22 cellular contexts compared by ENCODE assay signal in genomic region chr5:15170173-15170572, GRCh38.
A peak's percentile ranks its signal among the peaks of the same experiment; 100 is the strongest.
DNase-seq lines count a peak whose midpoint lies in the region; ATAC-seq, FAIRE-seq and TF ChIP-seq lines count a peak whose summit lies in the region.
"Had no signal": no experiment of that assay in that cellular context is flagged by ENCODE, and none has a peak within 500 bp of the region (broad histone marks: within the 10 kb centered on the region; RNA-seq: fewer than 3 reads in every experiment).

No MANE protein-coding gene starts in this region.

- DNase-seq in activated CD8-positive, alpha-beta T cell treated with anti-CD3 and anti-CD28 coated beads for 36 hours, result no peak
- no peak for DNase-seq in activated CD8-positive, alpha-beta T cell treated with anti-CD3 and anti-CD28 coated beads, Interleukin-2, amount 10 ng/mL, durations not matched to agents 7 days and 5 days
- no peak for DNase-seq in K562 (ENCODE audit: extremely low read depth in 1 of 4, low spot score in 3 of 4)
- no peak for DNase-seq in nephron progenitor cell
- DNase-seq in NCI-H1417 treated with DMSO at 0.1 percent for 48 hours (lab: John Stamatoyannopoulos, UW), result no peak
- DNase-seq: 8988T; ACHN; Caco-2; Calu3; CD4-positive, alpha-beta T cell; CD8-positive, alpha-beta T cell; DMS79 treated with DMSO at 0.1 percent for 48 hours; GF-D8 had no signal

- no peaks in the 10 kb centered on the region for H3K36me3 Mint-ChIP-seq in activated CD8-positive, alpha-beta T cell treated with anti-CD3 and anti-CD28 coated beads for 36 hours (ENCODE audit: low read depth)
- H3K36me3 Mint-ChIP-seq in activated CD8-positive, alpha-beta T cell treated with anti-CD3 and anti-CD28 coated beads, Interleukin-2, amount 10 ng/mL, durations not matched to agents 7 days and 5 days (ENCODE audit: low read depth), result no peaks in the 10 kb centered on the region
- H3K36me3 Mint-ChIP-seq in nephron progenitor cell (ENCODE audit: low read depth), result no peaks in the 10 kb centered on the region
- H3K36me3 Mint-ChIP-seq: CD8-positive, alpha-beta T cell had no signal

- no peak for TF ChIP-seq POLR2A in K562 (conservative IDR thresholded peaks at IDR 0.05)

- TF ChIP-seq CTCF in activated CD8-positive, alpha-beta T cell treated with anti-CD3 and anti-CD28 coated beads for 36 hours (IDR thresholded peaks at IDR 0.05), result peak; percentile 33
- no peak for TF ChIP-seq CTCF in HEK293 (tag by site-specific recombination; IDR thresholded peaks at IDR 0.05)
- no peak for TF ChIP-seq CTCF in K562 (IDR thresholded peaks at IDR 0.05 in 2 of 3, conservative IDR thresholded peaks at IDR 0.05 in 1 of 3; ENCODE audit: insufficient read depth in 2 of 3, low read depth in 1 of 3, low read length in 3 of 3)
- no peak for TF ChIP-seq CTCF in nephron progenitor cell (IDR thresholded peaks at IDR 0.05)

- CTCF ChIA-PET in activated CD8-positive, alpha-beta T cell treated with anti-CD3 and anti-CD28 coated beads for 36 hours (lab: Charles Lee), result no interaction called here
- CTCF ChIA-PET in activated CD8-positive, alpha-beta T cell treated with anti-CD3 and anti-CD28 coated beads, Interleukin-2, amount 10 ng/mL, durations not matched to agents 7 days and 5 days (lab: Charles Lee), result no interaction called here
- CTCF ChIA-PET in HEK293 (lab: Yijun Ruan, JAX) (no interaction called here), K562 (lab: Yijun Ruan, JAX; ENCODE audit: low intra/inter-chr PET ratio) (no interaction called here)

- no peaks in the 10 kb centered on the region for H3K9me3 ChIP-seq in HEK293 (ENCODE audit: control insufficient read depth, insufficient read depth, low read depth, low read length)
- H3K9me3 ChIP-seq in K562 (replicated peaks; ENCODE audit: control insufficient read depth, insufficient read depth, low read depth, low read length), result no peaks in the 10 kb centered on the region; the same call in 1 of the 2 replicates
- H3K9me3 ChIP-seq: Caco-2 had no signal

- H3K79me2 ChIP-seq in K562 (ENCODE audit: control insufficient read depth, insufficient read depth, low read length), result no peaks in the 10 kb centered on the region

- H3K4me2 ChIP-seq in K562 (ENCODE audit: insufficient read depth, low read length), result no peak overlapping the region
- H3K4me2 ChIP-seq: BLaER1 treated with 17β-estradiol and CSF1 and Interleukin-3, amounts not matched to agents 10 nM and 100 nM had no signal

- no peaks in the 10 kb centered on the region for H3K4me1 Mint-ChIP-seq in activated CD8-positive, alpha-beta T cell treated with anti-CD3 and anti-CD28 coated beads for 36 hours (ENCODE audit: low read depth)
- H3K4me1 Mint-ChIP-seq in activated CD8-positive, alpha-beta T cell treated with anti-CD3 and anti-CD28 coated beads, Interleukin-2, amount 10 ng/mL, durations not matched to agents 7 days and 5 days (ENCODE audit: low read depth), result no peaks in the 10 kb centered on the region
- no peaks in the 10 kb centered on the region for H3K4me1 Mint-ChIP-seq in nephron progenitor cell

- H3K4me3 Mint-ChIP-seq in activated CD8-positive, alpha-beta T cell treated with anti-CD3 and anti-CD28 coated beads for 36 hours, result no peak overlapping the region
- no peak overlapping the region for H3K4me3 Mint-ChIP-seq in activated CD8-positive, alpha-beta T cell treated with anti-CD3 and anti-CD28 coated beads, Interleukin-2, amount 10 ng/mL, durations not matched to agents 7 days and 5 days
- no peak overlapping the region for H3K4me3 Mint-ChIP-seq in nephron progenitor cell
- H3K4me3 Mint-ChIP-seq: CD4-positive, alpha-beta T cell; CD8-positive, alpha-beta T cell had no signal

- H3K9me1 ChIP-seq in K562 (ENCODE audit: control insufficient read depth, insufficient read depth, low read length), result no peaks in the 10 kb centered on the region

- in situ Hi-C loops in K562 (cut with MboI), result no loop called here

- no peaks in the 10 kb centered on the region for H3K36me3 ChIP-seq in HEK293 (ENCODE audit: control insufficient read depth in 2 of 2, insufficient read depth in 1 of 2, low read length in 2 of 2)
- no peaks in the 10 kb centered on the region for H3K36me3 ChIP-seq in K562 (ENCODE audit: control insufficient read depth, insufficient read depth, low read length)
- H3K36me3 ChIP-seq: BLaER1 treated with 17β-estradiol and CSF1 and Interleukin-3, amounts not matched to agents 10 nM and 100 nM had no signal

- BruUV-seq in K562 (replicated peaks; lab: Mats Ljungman, UMichigan), result no TSS peak

- intact Hi-C loops in activated CD8-positive, alpha-beta T cell treated with anti-CD3 and anti-CD28 coated beads for 36 hours (cut with micrococcal nuclease), result no loop called here
- intact Hi-C loops in K562 (cut with micrococcal nuclease), result no loop called here

- H3K9ac ChIP-seq in K562 (ENCODE audit: insufficient read depth in 1 of 2, low read depth in 2 of 2, low read length in 2 of 2), result no peak overlapping the region
- H3K9ac ChIP-seq: BLaER1 treated with 17β-estradiol and CSF1 and Interleukin-3, amounts not matched to agents 10 nM and 100 nM had no signal

- WGBS in K562 (ENCODE audit: insufficient coverage, low coverage, missing lambda C conversion rate), result no CpG with 5 or more reads among the region's 1 CpG

- no peaks in the 10 kb centered on the region for H3K27me3 ChIP-seq in K562 (ENCODE audit: control insufficient read depth in 2 of 2, insufficient read depth in 2 of 2, low read length in 2 of 2)
- H3K27me3 ChIP-seq: BLaER1 treated with 17β-estradiol and CSF1 and Interleukin-3, amounts not matched to agents 10 nM and 100 nM had no signal

- no peak overlapping the region for H3K27ac Mint-ChIP-seq in activated CD8-positive, alpha-beta T cell treated with anti-CD3 and anti-CD28 coated beads for 36 hours
- no peak overlapping the region for H3K27ac Mint-ChIP-seq in activated CD8-positive, alpha-beta T cell treated with anti-CD3 and anti-CD28 coated beads, Interleukin-2, amount 10 ng/mL, durations not matched to agents 7 days and 5 days
- H3K27ac Mint-ChIP-seq in nephron progenitor cell, result no peak overlapping the region
- H3K27ac Mint-ChIP-seq: CD4-positive, alpha-beta T cell; CD8-positive, alpha-beta T cell had no signal

- H4K20me1 ChIP-seq in K562 (replicated peaks; ENCODE audit: control insufficient read depth, insufficient read depth, low read length), result no peaks in the 10 kb centered on the region
- H4K20me1 ChIP-seq: BLaER1 treated with 17β-estradiol and CSF1 and Interleukin-3, amounts not matched to agents 10 nM and 100 nM had no signal

- no peak for TF ChIP-seq RAD21 in K562 (CRISPR knock-in tag; conservative IDR thresholded peaks at IDR 0.05 in 1 of 2, IDR thresholded peaks at IDR 0.05 in 1 of 2)

- no peak overlapping the region for H2AFZ ChIP-seq in K562 (ENCODE audit: low read depth, low read length)

- H3K27ac ChIP-seq in HEK293 (ENCODE audit: extremely low read depth, low read depth, low read length), result no peak overlapping the region
- H3K27ac ChIP-seq in K562 (ENCODE audit: extremely low read depth, low read depth, low read length), result no peak overlapping the region
- H3K27ac ChIP-seq: BLaER1 treated with 17β-estradiol and CSF1 and Interleukin-3, amounts not matched to agents 10 nM and 100 nM; C4-2B had no signal

- H3K4me3 ChIP-seq in HEK293 (ENCODE audit: low read depth, low read length), result no peak overlapping the region
- no peak overlapping the region for H3K4me3 ChIP-seq in K562
- H3K4me3 ChIP-seq: BLaER1 treated with 17β-estradiol and CSF1 and Interleukin-3, amounts not matched to agents 10 nM and 100 nM; GM12878 had no signal

- POLR2A ChIA-PET in activated CD8-positive, alpha-beta T cell treated with anti-CD3 and anti-CD28 coated beads for 36 hours (lab: Charles Lee), result no interaction called here
- POLR2A ChIA-PET in activated CD8-positive, alpha-beta T cell treated with anti-CD3 and anti-CD28 coated beads, Interleukin-2, amount 10 ng/mL, durations not matched to agents 7 days and 5 days (lab: Charles Lee), result no interaction called here
- POLR2A ChIA-PET in HEK293 (lab: Yijun Ruan, JAX), result no interaction called here
- POLR2A ChIA-PET in K562 (lab: Yijun Ruan, JAX), result no interaction called here

- no peak for TF ChIP-seq EP300 in K562 (IDR thresholded peaks at IDR 0.05; ENCODE audit: low read length)

- ATAC-seq in activated CD8-positive, alpha-beta T cell treated with anti-CD3 and anti-CD28 coated beads for 36 hours, result no peak
- no peak for ATAC-seq in activated CD8-positive, alpha-beta T cell treated with anti-CD3 and anti-CD28 coated beads, Interleukin-2, amount 10 ng/mL, durations not matched to agents 7 days and 5 days
- ATAC-seq in K562, result no peak
- ATAC-seq: CD8-positive, alpha-beta T cell; GM12878 had no signal

- FAIRE-seq in K562 (lab: Jason Lieb, UNC), result no peak
- FAIRE-seq: A204.1, D721Med, G401.6, GM12878, GM12892, GM18507 had no signal

- no peaks in the 10 kb centered on the region for H3K27me3 Mint-ChIP-seq in activated CD8-positive, alpha-beta T cell treated with anti-CD3 and anti-CD28 coated beads for 36 hours
- no peaks in the 10 kb centered on the region for H3K27me3 Mint-ChIP-seq in activated CD8-positive, alpha-beta T cell treated with anti-CD3 and anti-CD28 coated beads, Interleukin-2, amount 10 ng/mL, durations not matched to agents 7 days and 5 days (ENCODE audit: low read depth)
- peaks cover 8% of the 10 kb centered on the region for H3K27me3 Mint-ChIP-seq in nephron progenitor cell (ENCODE audit: low read depth, poor library complexity)
- H3K27me3 Mint-ChIP-seq: CD4-positive, alpha-beta T cell had no signal

- peaks cover 32% of the 10 kb centered on the region for H3K9me3 Mint-ChIP-seq in activated CD8-positive, alpha-beta T cell treated with anti-CD3 and anti-CD28 coated beads for 36 hours
- H3K9me3 Mint-ChIP-seq in activated CD8-positive, alpha-beta T cell treated with anti-CD3 and anti-CD28 coated beads, Interleukin-2, amount 10 ng/mL, durations not matched to agents 7 days and 5 days (ENCODE audit: insufficient read depth), result peaks cover 11% of the 10 kb centered on the region
- peaks cover 18% of the 10 kb centered on the region for H3K9me3 Mint-ChIP-seq in nephron progenitor cell

- H3K4me1 ChIP-seq in HEK293 (ENCODE audit: control insufficient read depth, insufficient read depth, low read length), result no peaks in the 10 kb centered on the region
- no peaks in the 10 kb centered on the region for H3K4me1 ChIP-seq in K562 (replicated peaks in 1 of 2; ENCODE audit: control insufficient read depth in 2 of 2, insufficient read depth in 2 of 2, low read length in 2 of 2)
- H3K4me1 ChIP-seq: BLaER1 treated with 17β-estradiol and CSF1 and Interleukin-3, amounts not matched to agents 10 nM and 100 nM; Caco-2 had no signal

TF ChIP-seq in HEK293, 187 proteins besides CTCF, POLR2A, EP300 and RAD21:
- TF ChIP-seq ZNF366 (tag by site-specific recombination; conservative IDR thresholded peaks at IDR 0.05), result peak; percentile 72
- TF ChIP-seq ZNF626 (tag by site-specific recombination; IDR thresholded peaks at IDR 0.05), result no peak

TF ChIP-seq in K562, 482 proteins besides CTCF, POLR2A, EP300 and RAD21 (continues in another document):
- no peak for TF ChIP-seq FOSL1 (tag; conservative IDR thresholded peaks at IDR 0.05)
